ENCODE assay signal across 1 cellular context in genomic region chr17:35930211-35931065, GRCh38.
TF ChIP-seq lines count a peak whose summit lies in the region.

RDM1 (minus strand) TSS chr17:35930773; CDS start chr17:35930727, 46 bp downstream.

TF ChIP-seq in HepG2, 621 proteins besides CTCF, POLR2A, EP300 and RAD21 (continued from another document):
- peak; percentile 55 for TF ChIP-seq ARID4A (CRISPR knock-in tag; IDR thresholded peaks at IDR 0.05; ENCODE audit: borderline replicate concordance)
- TF ChIP-seq ZNF597 (CRISPR knock-in tag; IDR thresholded peaks at IDR 0.05): no peak
- TF ChIP-seq ZNF704 (CRISPR knock-in tag; IDR thresholded peaks at IDR 0.05; ENCODE audit: borderline replicate concordance): no peak
- no peak for TF ChIP-seq NFIB (CRISPR knock-in tag; IDR thresholded peaks at IDR 0.05; ENCODE audit: borderline replicate concordance)
- TF ChIP-seq ZMYM4 (CRISPR knock-in tag; IDR thresholded peaks at IDR 0.05): peak; percentile 66
- no peak for TF ChIP-seq NFKBIZ (CRISPR knock-in tag; IDR thresholded peaks at IDR 0.05)
- no peak for TF ChIP-seq PLRG1 (conservative IDR thresholded peaks at IDR 0.05)
- TF ChIP-seq ONECUT2 (CRISPR knock-in tag; IDR thresholded peaks at IDR 0.05): no peak
- TF ChIP-seq NFKB2 (CRISPR knock-in tag; IDR thresholded peaks at IDR 0.05; ENCODE audit: borderline replicate concordance): no peak
- no peak for TF ChIP-seq STAT6 (CRISPR knock-in tag; IDR thresholded peaks at IDR 0.05; ENCODE audit: borderline replicate concordance)
- TF ChIP-seq E2F1 (CRISPR knock-in tag; IDR thresholded peaks at IDR 0.05): peak; percentile 77; the same call in 1 of the 2 replicates
- peak; percentile 79; the same call in 1 of the 2 replicates for TF ChIP-seq E2F5 (CRISPR knock-in tag; conservative IDR thresholded peaks at IDR 0.05)
- no peak for TF ChIP-seq MNT (IDR thresholded peaks at IDR 0.05)
- no peak for TF ChIP-seq CCAR2 (optimal IDR thresholded peaks at IDR 0.05; ENCODE audit: low read depth, low read length)
- no peak for TF ChIP-seq ZSCAN22 (CRISPR knock-in tag; IDR thresholded peaks at IDR 0.05)
- no peak for TF ChIP-seq CERS6 (CRISPR knock-in tag; IDR thresholded peaks at IDR 0.05)
- TF ChIP-seq ZNF850 (CRISPR knock-in tag; conservative IDR thresholded peaks at IDR 0.05): no peak
- TF ChIP-seq U2AF2 (IDR thresholded peaks at IDR 0.05; ENCODE audit: low read depth, low read length): no peak
